In genomic region chr2:37196320-37197195, GRCh38 we compare ENCODE assay signal across 8 cellular contexts. TPM values are rescaled to one million over a fixed set of nuclear protein-coding genes. Genes with fewer than 3 reads are reported as not detected.
DNase-seq lines count a peak whose midpoint lies in the region; ATAC-seq and TF ChIP-seq lines count a peak whose summit lies in the region.

CEBPZOS (plus strand) TSS chr2:37196496; CDS start chr2:37199705, 3,209 bp downstream.

- H3K27ac Mint-ChIP-seq in stimulated activated memory B cell treated with anti-CD40 and anti-IgM and Interleukin-4, amounts not matched to agents 10 μg/mL and 1 μg/mL and 100 μg/mL, for 72 hours = peak within 1 kb of the TSS; percentile 94

- H3K27me3 ChIP-seq in PC-3 (ENCODE audit: low read length) = no peaks in the 10 kb centered on the region
- no peaks in the 10 kb centered on the region for H3K27me3 ChIP-seq in muscle layer of colon (ENCODE audit: control insufficient read depth in 1 of 2, insufficient read depth in 2 of 2, low read length in 2 of 2)

- TF ChIP-seq POLR2A in erythroblast (IDR thresholded peaks at IDR 0.05; ENCODE audit: low read length) = peak; percentile 88

- peak within 1 kb of the TSS; percentile 91 for H3K4me2 ChIP-seq in PC-3 (ENCODE audit: low read length)

- POLR2A ChIA-PET in PC-3 (lab: Charles Lee; ENCODE audit: unreplicated experiment) = interaction anchor here (0.6 kb wide), 1 partner anchor 38 kb away, joined by 6 read pairs; no protein-coding TSS in a partner anchor

- H3K27ac ChIP-seq in PC-3 (ENCODE audit: low read length) (peak within 1 kb of the TSS; percentile 46), muscle layer of colon (ENCODE audit: low read depth, low read length) (peak within 1 kb of the TSS; percentile 98)

- peaks cover 19% of the 10 kb centered on the region for H3K36me3 ChIP-seq in PC-3 (ENCODE audit: low read depth, low read length)
- H3K36me3 ChIP-seq in muscle layer of colon (ENCODE audit: insufficient read depth, low read length) = peaks cover 13% of the 10 kb centered on the region

- peaks cover under 1% of the 10 kb centered on the region for H3K36me3 Mint-ChIP-seq in stimulated activated memory B cell treated with anti-CD40 and anti-IgM and Interleukin-4, amounts not matched to agents 10 μg/mL and 1 μg/mL and 100 μg/mL, for 72 hours

- no peaks in the 10 kb centered on the region for H3K27me3 Mint-ChIP-seq in stimulated activated memory B cell treated with anti-CD40 and anti-IgM and Interleukin-4, amounts not matched to agents 10 μg/mL and 1 μg/mL and 100 μg/mL, for 72 hours

- peaks cover 44% of the 10 kb centered on the region for H3K79me2 ChIP-seq in PC-3 (ENCODE audit: low read length)

- H3K9me3 ChIP-seq in PC-3 (ENCODE audit: low read length) (no peaks in the 10 kb centered on the region), muscle layer of colon (ENCODE audit: low read length) (no peaks in the 10 kb centered on the region)

- no peaks in the 10 kb centered on the region for H3K9me3 Mint-ChIP-seq in stimulated activated memory B cell treated with anti-CD40 and anti-IgM and Interleukin-4, amounts not matched to agents 10 μg/mL and 1 μg/mL and 100 μg/mL, for 72 hours

- intact Hi-C loops in PC-3 (cut with micrococcal nuclease) = no loop called here

- peaks cover 22% of the 10 kb centered on the region for H3K4me1 Mint-ChIP-seq in stimulated activated memory B cell treated with anti-CD40 and anti-IgM and Interleukin-4, amounts not matched to agents 10 μg/mL and 1 μg/mL and 100 μg/mL, for 72 hours

- ATAC-seq in GM21576 (IDR thresholded peaks at IDR 0.05; ENCODE audit: unreplicated experiment) (peak; percentile 66), PC-3 (peak; percentile 84)
- peak; percentile 93 for ATAC-seq in stimulated activated memory B cell treated with anti-CD40 and anti-IgM and Interleukin-4, amounts not matched to agents 10 μg/mL and 1 μg/mL and 100 μg/mL, for 72 hours

- H3K9me2 ChIP-seq in PC-3 (replicated peaks; ENCODE audit: low read length) = no peaks in the 10 kb centered on the region

- peak within 1 kb of the TSS; percentile 96 for H2AFZ ChIP-seq in PC-3 (ENCODE audit: low read length)

- DNase-seq in DMS153 (lab: John Stamatoyannopoulos, UW) = peak; percentile 63
- peak; percentile 55 for DNase-seq in Jurkat, Clone E6-1 (ENCODE audit: low read depth, low spot score)
- DNase-seq in PC-3 = peak; percentile 84
- DNase-seq in activated T-cell treated with anti-CD3 and anti-CD28 coated beads for 48 hours (ENCODE audit: low read depth) = peak; percentile 83
- DNase-seq in erythroblast (lab: John Stamatoyannopoulos, UW) = peak; percentile 87 to 92

- H3F3A ChIP-seq in PC-3 (ENCODE audit: low read length, unreplicated experiment) = no peaks in the 10 kb centered on the region

- H3K4me1 ChIP-seq in PC-3 (ENCODE audit: insufficient read depth, low read length) (peaks cover 19% of the 10 kb centered on the region), muscle layer of colon (ENCODE audit: insufficient read depth, low read length) (peaks cover 15% of the 10 kb centered on the region)

- CTCF ChIA-PET in PC-3 (lab: Charles Lee) = no interaction called here

- H4K20me1 ChIP-seq in PC-3 (ENCODE audit: low read length) = no peaks in the 10 kb centered on the region

- TF ChIP-seq CTCF in PC-3 (conservative IDR thresholded peaks at IDR 0.05; ENCODE audit: low read depth, low read length) = no peak

- peak within 1 kb of the TSS; percentile 70 for H3K4me3 ChIP-seq in Jurkat, Clone E6-1 (ENCODE audit: low read length)
- H3K4me3 ChIP-seq in PC-3 (ENCODE audit: low read length) = peak within 1 kb of the TSS; percentile 93
- peak within 1 kb of the TSS; percentile 45 to 95 for H3K4me3 ChIP-seq in muscle layer of colon (ENCODE audit: low read depth in 1 of 2, low read length in 2 of 2)

- no TSS peak for BruUV-seq in PC-3 (replicated peaks; lab: Mats Ljungman, UMichigan)

- peak within 1 kb of the TSS; percentile 96 for H3K4me3 Mint-ChIP-seq in stimulated activated memory B cell treated with anti-CD40 and anti-IgM and Interleukin-4, amounts not matched to agents 10 μg/mL and 1 μg/mL and 100 μg/mL, for 72 hours

- H3K9ac ChIP-seq in PC-3 (ENCODE audit: low read length) (peak within 1 kb of the TSS; percentile 90), muscle layer of colon (ENCODE audit: low read length) (peak within 1 kb of the TSS; percentile 92)

RNA-seq across cellular contexts. Expression of gene CEBPZOS, which starts in this region (rescaled TPM):
- 1.2 TPM for polyA plus RNA-seq in Jurkat, Clone E6-1 (2012; ENCODE audit: insufficient read depth, insufficient read length)
- total RNA-seq in PC-3 (2014; rRNA removed) = 30.8 and 43.8 TPM in 2 replicates

Comparison
In these comparisons a context has a peak if more than half of its experiments do, and no peak if none do; other contexts are left out.
1. Peak in every context shown above with its lines: DNase-seq, ATAC-seq, H3K4me3 ChIP-seq and H3K27ac ChIP-seq.